ENCODE assay signal across 11 cellular contexts in genomic region chr3:37458162-37458895, GRCh38. TPM values are rescaled to one million over a fixed set of nuclear protein-coding genes. Genes with fewer than 3 reads are reported as not detected.
DNase-seq lines count a peak whose midpoint lies in the region; ATAC-seq and TF ChIP-seq lines count a peak whose summit lies in the region.
"Had no signal": no experiment of that assay in that cellular context is flagged by ENCODE, and none has a peak within 500 bp of the region (broad histone marks: within the 10 kb centered on the region; RNA-seq: fewer than 3 reads in every experiment).

No MANE protein-coding gene starts in this region.

- peak; percentile 11 to 15 for DNase-seq in activated T-cell treated with anti-CD3 and anti-CD28 coated beads, Interleukin-2, amount 50 U/mL, for 72 hours
- DNase-seq in activated T-cell treated with anti-CD3 and anti-CD28 coated beads, Interleukin-2, amount 50 U/mL, for 24 hours, result no peak
- DNase-seq in hepatocyte (ENCODE audit: low spot score) (peak; percentile 30), testis (peak; percentile 31), vagina (ENCODE audit: extremely low spot score in 2 of 2) (no peak), colonic mucosa (no peak)
- DNase-seq: aorta, DMS79, T1000 had no signal

- peaks cover 0 to 7% of the 10 kb centered on the region in 2 donors for H3K9me3 Mint-ChIP-seq in activated T-cell treated with anti-CD3 and anti-CD28 coated beads, Interleukin-2, amount 50 U/mL, for 72 hours
- no peaks in the 10 kb centered on the region for H3K9me3 Mint-ChIP-seq in activated T-cell treated with anti-CD3 and anti-CD28 coated beads, Interleukin-2, amount 50 U/mL, for 24 hours
- H3K9me3 Mint-ChIP-seq in activated T-helper 17 cell treated with anti-CD3 and anti-CD28 coated beads, Interleukin-2, amount 50 U/mL, for 72 hours, result peaks cover 3% of the 10 kb centered on the region

- no peak overlapping the region for H3K4me2 ChIP-seq in hepatocyte

- TF ChIP-seq POLR2A in testis (IDR thresholded peaks at IDR 0.05) (no peak), vagina (IDR thresholded peaks at IDR 0.05) (no peak)

- no peak overlapping the region for H3K4me3 Mint-ChIP-seq in activated T-cell treated with anti-CD3 and anti-CD28 coated beads, Interleukin-2, amount 50 U/mL, for 72 hours
- H3K4me3 Mint-ChIP-seq in activated T-cell treated with anti-CD3 and anti-CD28 coated beads, Interleukin-2, amount 50 U/mL, for 24 hours, result no peak overlapping the region
- H3K4me3 Mint-ChIP-seq in activated T-helper 17 cell treated with anti-CD3 and anti-CD28 coated beads, Interleukin-2, amount 50 U/mL, for 72 hours, result no peak overlapping the region

- H3K36me3 Mint-ChIP-seq in activated T-cell treated with anti-CD3 and anti-CD28 coated beads, Interleukin-2, amount 50 U/mL, for 72 hours (ENCODE audit: insufficient read depth in 2 of 2), result peaks cover 0 to 2% of the 10 kb centered on the region in 2 donors
- no peaks in the 10 kb centered on the region for H3K36me3 Mint-ChIP-seq in activated T-cell treated with anti-CD3 and anti-CD28 coated beads, Interleukin-2, amount 50 U/mL, for 24 hours (ENCODE audit: low read depth)
- no peaks in the 10 kb centered on the region for H3K36me3 Mint-ChIP-seq in activated T-helper 17 cell treated with anti-CD3 and anti-CD28 coated beads, Interleukin-2, amount 50 U/mL, for 72 hours (ENCODE audit: low read depth)

- no peak overlapping the region for H3K27ac ChIP-seq in hepatocyte
- peak overlapping the region in 1 of 2 donors; percentile 97 for H3K27ac ChIP-seq in testis
- H3K27ac ChIP-seq in vagina, result no peak overlapping the region
- no peak overlapping the region for H3K27ac ChIP-seq in colonic mucosa

- H3K79me2 ChIP-seq in hepatocyte, result peaks cover 24% of the 10 kb centered on the region

- intact Hi-C loops in testis (cut with DNase I; ENCODE audit: low total_unique reads), result no loop called here
- intact Hi-C loops in vagina (cut with DNase I), result no loop called here
- intact Hi-C loops in colonic mucosa (cut with DNase I), result no loop called here

- H3K4me1 ChIP-seq in hepatocyte (ENCODE audit: insufficient read depth), result peaks cover 26% of the 10 kb centered on the region
- peaks cover 31% of the 10 kb centered on the region for H3K4me1 ChIP-seq in testis
- peaks cover 53% of the 10 kb centered on the region for H3K4me1 ChIP-seq in vagina
- H3K4me1 ChIP-seq in colonic mucosa, result no peaks in the 10 kb centered on the region

- H4K20me1 ChIP-seq in hepatocyte (ENCODE audit: insufficient read depth, poor library complexity, severe bottlenecking), result peaks cover 17% of the 10 kb centered on the region

- H3K27me3 ChIP-seq in hepatocyte (peaks cover 7% of the 10 kb centered on the region), testis (no peaks in the 10 kb centered on the region), vagina (no peaks in the 10 kb centered on the region), colonic mucosa (peaks cover 1% of the 10 kb centered on the region)

- no peaks in the 10 kb centered on the region for H3K36me3 ChIP-seq in hepatocyte (replicated peaks; ENCODE audit: insufficient read depth, low read depth)
- no peaks in the 10 kb centered on the region for H3K36me3 ChIP-seq in testis (ENCODE audit: low read depth, missing control alignments)
- no peaks in the 10 kb centered on the region for H3K36me3 ChIP-seq in vagina
- no peaks in the 10 kb centered on the region for H3K36me3 ChIP-seq in colonic mucosa

- H3K4me1 Mint-ChIP-seq in activated T-cell treated with anti-CD3 and anti-CD28 coated beads, Interleukin-2, amount 50 U/mL, for 72 hours (ENCODE audit: low read depth), result no peaks in the 10 kb centered on the region
- no peaks in the 10 kb centered on the region for H3K4me1 Mint-ChIP-seq in activated T-cell treated with anti-CD3 and anti-CD28 coated beads, Interleukin-2, amount 50 U/mL, for 24 hours (ENCODE audit: low read depth)
- H3K4me1 Mint-ChIP-seq in activated T-helper 17 cell treated with anti-CD3 and anti-CD28 coated beads, Interleukin-2, amount 50 U/mL, for 72 hours, result no peaks in the 10 kb centered on the region

- WGBS in hepatocyte (ENCODE audit: low lambda C conversion rate, missing lambda C conversion rate), result 77% methylated on average over 6 of the region's 6 CpGs
- 53 to 63% methylated on average over 6 of the region's 6 CpGs for WGBS in testis, 2 donors

- TF ChIP-seq CTCF in hepatocyte (IDR thresholded peaks at IDR 0.05; ENCODE audit: poor library complexity) (no peak), testis (IDR thresholded peaks at IDR 0.05) (no peak), vagina (IDR thresholded peaks at IDR 0.05) (no peak), colonic mucosa (IDR thresholded peaks at IDR 0.05) (no peak)

- no peaks in the 10 kb centered on the region for H3K9me2 ChIP-seq in hepatocyte (replicated peaks; ENCODE audit: insufficient read depth)

- H3K27ac Mint-ChIP-seq in activated T-cell treated with anti-CD3 and anti-CD28 coated beads, Interleukin-2, amount 50 U/mL, for 72 hours, result no peak overlapping the region
- H3K27ac Mint-ChIP-seq in activated T-cell treated with anti-CD3 and anti-CD28 coated beads, Interleukin-2, amount 50 U/mL, for 24 hours, result no peak overlapping the region
- no peak overlapping the region for H3K27ac Mint-ChIP-seq in activated T-helper 17 cell treated with anti-CD3 and anti-CD28 coated beads, Interleukin-2, amount 50 U/mL, for 72 hours

- peaks cover 64% of the 10 kb centered on the region for H3K27me3 Mint-ChIP-seq in activated T-cell treated with anti-CD3 and anti-CD28 coated beads, Interleukin-2, amount 50 U/mL, for 72 hours (ENCODE audit: low read depth)
- H3K27me3 Mint-ChIP-seq in activated T-cell treated with anti-CD3 and anti-CD28 coated beads, Interleukin-2, amount 50 U/mL, for 24 hours, result peaks cover 74% of the 10 kb centered on the region
- H3K27me3 Mint-ChIP-seq in activated T-helper 17 cell treated with anti-CD3 and anti-CD28 coated beads, Interleukin-2, amount 50 U/mL, for 72 hours, result peaks cover 56% of the 10 kb centered on the region

- no peak overlapping the region for H2AFZ ChIP-seq in hepatocyte

- ATAC-seq in activated T-cell treated with anti-CD3 and anti-CD28 coated beads, Interleukin-2, amount 50 U/mL, for 72 hours (replicated peaks in 1 of 2), result peak; percentile 76 to 87
- ATAC-seq in activated T-helper 17 cell treated with anti-CD3 and anti-CD28 coated beads, Interleukin-2, amount 50 U/mL, for 72 hours (replicated peaks), result peak; percentile 58
- no peak for ATAC-seq in GM21825 (IDR thresholded peaks at IDR 0.05; ENCODE audit: unreplicated experiment)

- no peak overlapping the region for H3K4me3 ChIP-seq in hepatocyte
- no peak overlapping the region for H3K4me3 ChIP-seq in testis
- H3K4me3 ChIP-seq in vagina, result no peak overlapping the region
- no peak overlapping the region for H3K4me3 ChIP-seq in colonic mucosa

- H3K9me3 ChIP-seq in hepatocyte (ENCODE audit: low read depth) (no peaks in the 10 kb centered on the region), testis (no peaks in the 10 kb centered on the region), vagina (no peaks in the 10 kb centered on the region), colonic mucosa (no peaks in the 10 kb centered on the region)

- H3K9ac ChIP-seq in colonic mucosa (ENCODE audit: low read depth in 2 of 2, low read length in 2 of 2), result no peak overlapping the region

RNA-seq across cellular contexts. Expression of gene ITGA9, which starts 6.4 kb away (rescaled TPM):
- total RNA-seq in activated T-cell treated with anti-CD3 and anti-CD28 coated beads, Interleukin-2, amount 50 U/mL, for 72 hours, result under 1 TPM; 0.55 to 0.90 TPM
- under 1 TPM in 1 of 2 donors, not detected in 1; 0.13 TPM for total RNA-seq in activated T-helper 17 cell treated with anti-CD3 and anti-CD28 coated beads, Interleukin-2, amount 50 U/mL, for 72 hours
- total RNA-seq in hepatocyte (9.6 and 11.5 TPM in 2 replicates), testis (10 to 100 TPM; 48.7 to 52.3 TPM), vagina (13.3 TPM), colonic mucosa (1 to 10 TPM; 2.9 to 9.1 TPM)
- polyA plus RNA-seq in hepatocyte (4.5 and 5.0 TPM in 2 replicates), testis (ENCODE audit: insufficient read depth, low read depth, low replicate concordance) (14.1 TPM)

Comparison
In these comparisons a context has a peak if more than half of its experiments do, and no peak if none do; other contexts are left out.
1. DNase-seq: peak in activated T-cell treated with anti-CD3 and anti-CD28 coated beads, Interleukin-2, amount 50 U/mL, for 72 hours (2 of 2), hepatocyte (single experiment) and testis (single experiment); none in activated T-cell treated with anti-CD3 and anti-CD28 coated beads, Interleukin-2, amount 50 U/mL, for 24 hours (single experiment), vagina (0 of 2) and colonic mucosa (single experiment).